8 cellular contexts compared by ENCODE assay signal in genomic region chr1:210400043-210400840, GRCh38.
DNase-seq lines count a peak whose midpoint lies in the region; ATAC-seq, FAIRE-seq and TF ChIP-seq lines count a peak whose summit lies in the region.

No MANE protein-coding gene starts in this region.

- H3K9me3 Mint-ChIP-seq in CD14-positive monocyte, result no peaks in the 10 kb centered on the region

- no peak overlapping the region for H3K4me3 Mint-ChIP-seq in CD14-positive monocyte

- H3K36me3 Mint-ChIP-seq in CD14-positive monocyte, result no peaks in the 10 kb centered on the region

- H3K4me3 ChIP-seq in WI38 (ENCODE audit: low read depth, low read length) (no peak overlapping the region), HepG2 (replicated peaks in 1 of 3; ENCODE audit: insufficient read depth in 1 of 3, low read depth in 2 of 3, low read length in 3 of 3) (no peak overlapping the region)

- peak; percentile 90 for TF ChIP-seq RAD21 in HepG2 (CRISPR knock-in tag; IDR thresholded peaks at IDR 0.05)

- H3K36me3 ChIP-seq in HepG2 (replicated peaks in 1 of 2; ENCODE audit: control insufficient read depth in 1 of 2, insufficient read depth in 2 of 2, low read length in 2 of 2), result no peaks in the 10 kb centered on the region

- H2AFZ ChIP-seq in HepG2 (ENCODE audit: low read length), result no peak overlapping the region

- peak overlapping the region in 1 of 7 donors; percentile 4 for H3K27ac Mint-ChIP-seq in CD14-positive monocyte

- no TSS peak for BruUV-seq in HepG2 (replicated peaks; lab: Mats Ljungman, UMichigan)

- H3K27ac ChIP-seq in HepG2 (ENCODE audit: extremely low read length, insufficient read depth, low read length), result no peak overlapping the region

- WGBS in HepG2 (ENCODE audit: low lambda C conversion rate), result 81% methylated on average over 4 of the region's 5 CpGs

- DNase-seq in CD14-positive monocyte (ENCODE audit: low spot score), result no peak
- DNase-seq in NCI-H2171 (lab: John Stamatoyannopoulos, UW), result peak; percentile 36
- DNase-seq in cerebellar cortex (ENCODE audit: low spot score), result peak; percentile 72
- DNase-seq in HepG2 (ENCODE audit: low spot score), result peak; percentile 65
- DNase-seq in stimulated activated CD8-positive, alpha-beta memory T cell treated with anti-CD3 and anti-CD28 coated beads, Interleukin-4, amount 100 ng/mL, for 24 hours (ENCODE audit: low read depth), result peak; percentile 7

- peak; percentile 86 for FAIRE-seq in HepG2 (lab: Jason Lieb, UNC)

- intact Hi-C loops in CD14-positive monocyte (cut with micrococcal nuclease) (loop anchor here (10.0 kb wide), 2 partner anchors 255 to 735 kb away; partner anchors contain the start of gene KCNH1 (in 1 of the 2)), HepG2 (cut with micrococcal nuclease; ENCODE audit: unreplicated experiment) (loop anchor here (1.0 kb wide), 4 partner anchors 26 to 256 kb away; no protein-coding TSS in a partner anchor)

- H3K9me3 ChIP-seq in HepG2 (ENCODE audit: low read length), result no peaks in the 10 kb centered on the region

- TF ChIP-seq EP300 in HepG2 (IDR thresholded peaks at IDR 0.05; ENCODE audit: low read depth in 2 of 2, low read length in 2 of 2) (no peak), HepG2 (CRISPR knock-in tag; IDR thresholded peaks at IDR 0.05; ENCODE audit: borderline replicate concordance) (no peak)

- TF ChIP-seq CTCF in CD14-positive monocyte (IDR thresholded peaks at IDR 0.05) (peak; percentile 80), WI38 (IDR thresholded peaks at IDR 0.05; ENCODE audit: low read depth, low read length) (peak; percentile 91), HepG2 (CRISPR knock-in tag; IDR thresholded peaks at IDR 0.05) (peak; percentile 91)

- H3K27me3 Mint-ChIP-seq in CD14-positive monocyte (ENCODE audit: low read depth in 3 of 3), result peaks cover 0 to 1% (median 1%) of the 10 kb centered on the region in 3 donors

- POLR2A ChIA-PET in HepG2 (lab: Yijun Ruan, JAX), result interaction anchor here (1.5 kb wide), 1 partner anchor 26 kb away, joined by 4 read pairs; no protein-coding TSS in a partner anchor

- in situ Hi-C loops in HepG2 (cut with HindIII; ENCODE audit: extremely low pct_ligation_motif_present, low pct_unique_long_range_greater_than_20kb), result loop anchor here (5.0 to 10.0 kb wide), 2 partner anchors 38 to 735 kb away; partner anchors contain the start of gene KCNH1

- no peaks in the 10 kb centered on the region for H4K20me1 ChIP-seq in HepG2 (ENCODE audit: insufficient read depth, low read length)

- ATAC-seq in GM18909 (IDR thresholded peaks at IDR 0.05; ENCODE audit: poor library complexity, unreplicated experiment), result peak; percentile 95
- ATAC-seq in HG03097 (IDR thresholded peaks at IDR 0.05; ENCODE audit: low FRiP score, unreplicated experiment), result peak; percentile 93
- ATAC-seq in HepG2, result peak; percentile 99

- no peaks in the 10 kb centered on the region for H3K4me1 Mint-ChIP-seq in CD14-positive monocyte

- CTCF ChIA-PET in HepG2 (lab: Yijun Ruan, JAX; ENCODE audit: low intra/inter-chr PET ratio, low total read pairs), result interaction anchor here (0.7 to 3.3 kb wide), 5 partner anchors 23 to 41 kb away, joined by 3 to 67 read pairs (median 5); no protein-coding TSS in a partner anchor

- no peak for TF ChIP-seq POLR2A in HepG2 (IDR thresholded peaks at IDR 0.05; ENCODE audit: insufficient read depth in 1 of 2, low read depth in 2 of 2, low read length in 2 of 2)

- H3K4me2 ChIP-seq in HepG2 (ENCODE audit: low read depth, low read length), result no peak overlapping the region

- H3K79me2 ChIP-seq in HepG2 (ENCODE audit: insufficient read depth, low read length), result no peaks in the 10 kb centered on the region

- no peaks in the 10 kb centered on the region for H3K27me3 ChIP-seq in HepG2 (ENCODE audit: control insufficient read depth in 1 of 2, insufficient read depth in 2 of 2, low read length in 2 of 2)

- no peak overlapping the region for H3K9ac ChIP-seq in HepG2 (ENCODE audit: insufficient read depth, low read depth, low read length)

- H3K4me1 ChIP-seq in HepG2 (ENCODE audit: insufficient read depth, low read length), result peaks cover 7% of the 10 kb centered on the region

TF ChIP-seq in HepG2, 621 proteins besides CTCF, POLR2A, EP300 and RAD21 (continues in another document):
- TF ChIP-seq KDM4B (CRISPR knock-in tag; IDR thresholded peaks at IDR 0.05), result 0 out of 2 replicates have a peak, but pooled peaks have one; percentile 29
- TF ChIP-seq SNAPC4 (CRISPR knock-in tag; IDR thresholded peaks at IDR 0.05), result peak; percentile 93
- no peak for TF ChIP-seq HMG20B (CRISPR knock-in tag; conservative IDR thresholded peaks at IDR 0.05)
- TF ChIP-seq SMC3 (IDR thresholded peaks at IDR 0.05; ENCODE audit: low read length), result peak; percentile 95
- TF ChIP-seq JDP2 (CRISPR knock-in tag; IDR thresholded peaks at IDR 0.05; ENCODE audit: borderline replicate concordance), result no peak
- TF ChIP-seq ARNT2 (CRISPR knock-in tag; IDR thresholded peaks at IDR 0.05; ENCODE audit: low read depth), result peak; percentile 17; the same call in 1 of the 2 replicates
- peak; percentile 36; the same call in 1 of the 2 replicates for TF ChIP-seq ZNF501 (CRISPR knock-in tag; IDR thresholded peaks at IDR 0.05)
- 0 out of 2 replicates have a peak, but pooled peaks have one; percentile 52 for TF ChIP-seq EED (CRISPR knock-in tag; IDR thresholded peaks at IDR 0.05)
- TF ChIP-seq, protein P1, sequence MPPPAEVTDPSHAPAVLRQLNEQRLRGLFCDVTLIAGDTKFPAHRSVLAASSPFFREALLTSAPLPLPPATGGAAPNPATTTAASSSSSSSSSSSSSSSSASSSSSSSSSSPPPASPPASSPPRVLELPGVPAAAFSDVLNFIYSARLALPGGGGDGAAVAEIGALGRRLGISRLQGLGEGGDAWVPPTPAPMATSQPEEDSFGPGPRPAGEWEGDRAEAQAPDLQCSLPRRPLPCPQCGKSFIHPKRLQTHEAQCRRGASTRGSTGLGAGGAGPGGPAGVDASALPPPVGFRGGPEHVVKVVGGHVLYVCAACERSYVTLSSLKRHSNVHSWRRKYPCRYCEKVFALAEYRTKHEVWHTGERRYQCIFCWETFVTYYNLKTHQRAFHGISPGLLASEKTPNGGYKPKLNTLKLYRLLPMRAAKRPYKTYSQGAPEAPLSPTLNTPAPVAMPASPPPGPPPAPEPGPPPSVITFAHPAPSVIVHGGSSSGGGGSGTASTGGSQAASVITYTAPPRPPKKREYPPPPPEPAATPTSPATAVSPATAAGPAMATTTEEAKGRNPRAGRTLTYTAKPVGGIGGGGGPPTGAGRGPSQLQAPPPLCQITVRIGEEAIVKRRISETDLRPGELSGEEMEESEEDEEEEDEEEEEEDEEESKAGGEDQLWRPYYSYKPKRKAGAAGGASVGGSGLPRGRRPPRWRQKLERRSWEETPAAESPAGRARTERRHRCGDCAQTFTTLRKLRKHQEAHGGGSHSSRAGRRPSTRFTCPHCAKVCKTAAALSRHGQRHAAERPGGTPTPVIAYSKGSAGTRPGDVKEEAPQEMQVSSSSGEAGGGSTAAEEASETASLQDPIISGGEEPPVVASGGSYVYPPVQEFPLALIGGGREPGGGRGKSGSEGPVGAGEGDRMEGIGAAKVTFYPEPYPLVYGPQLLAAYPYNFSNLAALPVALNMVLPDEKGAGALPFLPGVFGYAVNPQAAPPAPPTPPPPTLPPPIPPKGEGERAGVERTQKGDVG (CRISPR knock-in tag; IDR thresholded peaks at IDR 0.05; ENCODE audit: borderline replicate concordance), result no peak
- peak; percentile 43 for TF ChIP-seq FOSL2 (CRISPR knock-in tag; IDR thresholded peaks at IDR 0.05)
- no peak for TF ChIP-seq TSC22D2 (CRISPR knock-in tag; IDR thresholded peaks at IDR 0.05; ENCODE audit: borderline replicate concordance)
- 0 out of 2 replicates have a peak, but pooled peaks have one; percentile 21 for TF ChIP-seq PHF8 (CRISPR knock-in tag; IDR thresholded peaks at IDR 0.05)
- no peak for TF ChIP-seq TFAP4 (IDR thresholded peaks at IDR 0.05; ENCODE audit: borderline replicate concordance, low read depth)
